ENCODE assay signal across 1 cellular context in the genomic region with DNA sequence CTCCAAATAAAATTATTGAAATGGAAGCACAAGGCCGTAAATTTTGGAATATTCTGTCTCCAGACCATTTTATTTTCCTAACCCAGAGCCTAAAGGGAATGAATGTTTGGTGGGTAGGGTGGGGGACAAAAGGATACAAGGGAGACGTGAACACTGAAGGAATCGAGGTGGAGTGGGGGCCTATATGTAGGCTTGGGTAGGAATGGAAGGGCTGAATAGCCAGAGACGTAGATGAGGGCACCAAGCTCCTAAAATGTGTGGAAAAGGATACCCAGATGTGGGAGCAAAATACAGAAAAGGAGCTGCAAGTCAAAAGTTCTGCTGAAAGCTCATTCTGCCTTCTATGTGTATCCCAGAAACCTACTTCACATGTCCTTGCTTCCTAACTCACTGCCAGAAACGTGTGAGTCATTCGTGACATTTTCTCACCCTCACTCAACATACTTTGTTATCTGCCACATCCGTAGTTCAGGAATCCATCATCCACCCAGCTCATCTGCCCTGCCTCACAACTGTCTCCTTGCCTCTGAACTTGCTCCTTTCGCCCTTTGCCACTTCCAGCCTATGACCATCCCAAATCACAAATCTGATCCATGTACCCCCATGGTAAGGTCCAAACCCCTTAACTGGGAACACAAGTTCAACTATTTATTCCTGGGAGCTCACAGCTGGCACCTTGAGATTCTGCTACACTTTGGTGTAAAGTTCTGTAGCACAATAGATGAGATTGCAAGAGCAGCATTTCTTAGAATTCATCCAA.
A peak's percentile ranks its signal among the peaks of the same experiment; 100 is the strongest.
TF ChIP-seq lines count a peak whose summit lies in the region.

No MANE protein-coding gene starts in this region.

TF ChIP-seq in SK-N-SH, 30 proteins besides CTCF, POLR2A, EP300 and RAD21 (continued from another document):
- TF ChIP-seq, protein P1, sequence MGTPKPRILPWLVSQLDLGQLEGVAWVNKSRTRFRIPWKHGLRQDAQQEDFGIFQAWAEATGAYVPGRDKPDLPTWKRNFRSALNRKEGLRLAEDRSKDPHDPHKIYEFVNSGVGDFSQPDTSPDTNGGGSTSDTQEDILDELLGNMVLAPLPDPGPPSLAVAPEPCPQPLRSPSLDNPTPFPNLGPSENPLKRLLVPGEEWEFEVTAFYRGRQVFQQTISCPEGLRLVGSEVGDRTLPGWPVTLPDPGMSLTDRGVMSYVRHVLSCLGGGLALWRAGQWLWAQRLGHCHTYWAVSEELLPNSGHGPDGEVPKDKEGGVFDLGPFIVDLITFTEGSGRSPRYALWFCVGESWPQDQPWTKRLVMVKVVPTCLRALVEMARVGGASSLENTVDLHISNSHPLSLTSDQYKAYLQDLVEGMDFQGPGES (IDR thresholded peaks at IDR 0.05; ENCODE audit: low read depth, low read length): no peak
- TF ChIP-seq GABPA (IDR thresholded peaks at IDR 0.05; ENCODE audit: low read depth) (no peak), RCOR1 (IDR thresholded peaks at IDR 0.05; ENCODE audit: low read length) (no peak), RFX5 (IDR thresholded peaks at IDR 0.05; ENCODE audit: low read length) (no peak), NFIC (IDR thresholded peaks at IDR 0.05; ENCODE audit: borderline replicate concordance) (peak; percentile 90), FOSL2 (IDR thresholded peaks at IDR 0.05; ENCODE audit: borderline replicate concordance, low read depth) (peak; percentile 87), POLR2AphosphoS5 (IDR thresholded peaks at IDR 0.05; ENCODE audit: low read depth, low read length) (peak; percentile 47; the same call in 1 of the 2 replicates), JUND (IDR thresholded peaks at IDR 0.05) (peak; percentile 91), CHD2 (IDR thresholded peaks at IDR 0.05; ENCODE audit: low read length, partially characterized antibody) (no peak), FOXJ3 (CRISPR knock-in tag; IDR thresholded peaks at IDR 0.05) (no peak), SMC3 (IDR thresholded peaks at IDR 0.05; ENCODE audit: low read depth, low read length) (no peak), MEF2A (IDR thresholded peaks at IDR 0.05; ENCODE audit: borderline replicate concordance, low read depth) (no peak), TEAD4 (IDR thresholded peaks at IDR 0.05; ENCODE audit: borderline replicate concordance, insufficient read depth) (peak; percentile 72; the same call in 1 of the 2 replicates)
- TF ChIP-seq, protein P2, sequence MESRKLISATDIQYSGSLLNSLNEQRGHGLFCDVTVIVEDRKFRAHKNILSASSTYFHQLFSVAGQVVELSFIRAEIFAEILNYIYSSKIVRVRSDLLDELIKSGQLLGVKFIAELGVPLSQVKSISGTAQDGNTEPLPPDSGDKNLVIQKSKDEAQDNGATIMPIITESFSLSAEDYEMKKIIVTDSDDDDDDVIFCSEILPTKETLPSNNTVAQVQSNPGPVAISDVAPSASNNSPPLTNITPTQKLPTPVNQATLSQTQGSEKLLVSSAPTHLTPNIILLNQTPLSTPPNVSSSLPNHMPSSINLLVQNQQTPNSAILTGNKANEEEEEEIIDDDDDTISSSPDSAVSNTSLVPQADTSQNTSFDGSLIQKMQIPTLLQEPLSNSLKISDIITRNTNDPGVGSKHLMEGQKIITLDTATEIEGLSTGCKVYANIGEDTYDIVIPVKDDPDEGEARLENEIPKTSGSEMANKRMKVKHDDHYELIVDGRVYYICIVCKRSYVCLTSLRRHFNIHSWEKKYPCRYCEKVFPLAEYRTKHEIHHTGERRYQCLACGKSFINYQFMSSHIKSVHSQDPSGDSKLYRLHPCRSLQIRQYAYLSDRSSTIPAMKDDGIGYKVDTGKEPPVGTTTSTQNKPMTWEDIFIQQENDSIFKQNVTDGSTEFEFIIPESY (IDR thresholded peaks at IDR 0.05; ENCODE audit: borderline replicate concordance, low read depth): no peak
- TF ChIP-seq, protein P3, sequence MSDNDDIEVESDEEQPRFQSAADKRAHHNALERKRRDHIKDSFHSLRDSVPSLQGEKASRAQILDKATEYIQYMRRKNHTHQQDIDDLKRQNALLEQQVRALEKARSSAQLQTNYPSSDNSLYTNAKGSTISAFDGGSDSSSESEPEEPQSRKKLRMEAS (IDR thresholded peaks at IDR 0.05; ENCODE audit: low read depth): peak; percentile 58
- TF ChIP-seq, protein P4, sequence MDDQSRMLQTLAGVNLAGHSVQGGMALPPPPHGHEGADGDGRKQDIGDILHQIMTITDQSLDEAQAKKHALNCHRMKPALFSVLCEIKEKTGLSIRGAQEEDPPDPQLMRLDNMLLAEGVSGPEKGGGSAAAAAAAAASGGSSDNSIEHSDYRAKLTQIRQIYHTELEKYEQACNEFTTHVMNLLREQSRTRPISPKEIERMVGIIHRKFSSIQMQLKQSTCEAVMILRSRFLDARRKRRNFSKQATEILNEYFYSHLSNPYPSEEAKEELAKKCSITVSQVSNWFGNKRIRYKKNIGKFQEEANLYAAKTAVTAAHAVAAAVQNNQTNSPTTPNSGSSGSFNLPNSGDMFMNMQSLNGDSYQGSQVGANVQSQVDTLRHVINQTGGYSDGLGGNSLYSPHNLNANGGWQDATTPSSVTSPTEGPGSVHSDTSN (IDR thresholded peaks at IDR 0.05): peak; percentile 96
